Comparison of ENCODE assay signal across 1 cellular context in the genomic region with DNA sequence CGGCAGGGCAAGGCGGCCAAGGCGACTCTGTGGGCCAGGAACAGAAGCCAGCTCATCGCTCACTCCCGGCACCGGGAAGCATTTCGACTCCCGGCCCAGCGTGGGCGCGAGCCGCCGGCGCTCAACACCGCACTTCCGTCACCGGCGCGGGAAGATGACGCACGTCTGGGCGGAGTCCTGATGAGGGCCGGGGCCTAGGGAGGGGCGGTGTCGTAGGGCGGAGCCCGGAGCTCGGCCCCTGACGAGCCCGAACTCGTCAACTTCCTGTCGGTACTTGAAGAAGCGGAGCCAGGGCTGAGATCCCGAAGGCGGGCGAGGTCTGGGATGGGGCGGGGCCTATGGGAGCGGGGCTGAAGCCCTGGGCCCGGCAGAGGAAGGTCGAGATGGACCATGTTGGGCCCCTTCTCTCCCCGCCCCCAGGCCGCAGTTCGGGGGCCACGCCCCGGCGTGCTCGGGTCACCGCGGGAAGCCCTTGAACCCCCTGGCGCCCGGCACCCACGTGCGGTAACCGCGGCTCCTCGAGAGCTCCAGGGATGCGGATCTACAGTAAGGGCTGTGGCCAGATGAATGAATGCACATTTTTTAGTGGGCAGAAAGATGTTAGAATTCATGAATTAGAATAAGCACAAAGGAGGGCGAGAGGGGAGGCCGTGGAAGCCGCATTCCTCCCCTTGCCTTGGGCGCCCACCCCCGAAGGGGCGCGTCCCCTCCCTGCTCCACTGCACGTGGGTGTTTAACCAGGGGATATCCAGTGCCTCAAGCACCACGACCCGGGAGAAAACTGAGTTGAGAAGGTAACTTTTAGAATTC.
TF ChIP-seq lines count a peak whose summit lies in the region.

A gene with protein sequence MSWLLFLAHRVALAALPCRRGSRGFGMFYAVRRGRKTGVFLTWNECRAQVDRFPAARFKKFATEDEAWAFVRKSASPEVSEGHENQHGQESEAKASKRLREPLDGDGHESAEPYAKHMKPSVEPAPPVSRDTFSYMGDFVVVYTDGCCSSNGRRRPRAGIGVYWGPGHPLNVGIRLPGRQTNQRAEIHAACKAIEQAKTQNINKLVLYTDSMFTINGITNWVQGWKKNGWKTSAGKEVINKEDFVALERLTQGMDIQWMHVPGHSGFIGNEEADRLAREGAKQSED (minus strand): TSS at position 129 of the 810 bp plus-strand sequence. CDS start 73 bp downstream, at position 56.

TF ChIP-seq in HepG2, 621 proteins besides CTCF, POLR2A, EP300 and RAD21 (continued from another document and continues in another):
- TF ChIP-seq ZNF20 (CRISPR knock-in tag; IDR thresholded peaks at IDR 0.05): no peak
- peak; percentile 100 for TF ChIP-seq MXD4 (CRISPR knock-in tag; IDR thresholded peaks at IDR 0.05)
- TF ChIP-seq TAF1 (CRISPR knock-in tag; IDR thresholded peaks at IDR 0.05): peak; percentile 87
- TF ChIP-seq ZNF282 (IDR thresholded peaks at IDR 0.05; ENCODE audit: partially characterized antibody): no peak
- TF ChIP-seq, protein P1, sequence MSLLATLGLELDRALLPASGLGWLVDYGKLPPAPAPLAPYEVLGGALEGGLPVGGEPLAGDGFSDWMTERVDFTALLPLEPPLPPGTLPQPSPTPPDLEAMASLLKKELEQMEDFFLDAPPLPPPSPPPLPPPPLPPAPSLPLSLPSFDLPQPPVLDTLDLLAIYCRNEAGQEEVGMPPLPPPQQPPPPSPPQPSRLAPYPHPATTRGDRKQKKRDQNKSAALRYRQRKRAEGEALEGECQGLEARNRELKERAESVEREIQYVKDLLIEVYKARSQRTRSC (CRISPR knock-in tag; IDR thresholded peaks at IDR 0.05; ENCODE audit: low read depth): peak; percentile 99
- TF ChIP-seq, protein P2, sequence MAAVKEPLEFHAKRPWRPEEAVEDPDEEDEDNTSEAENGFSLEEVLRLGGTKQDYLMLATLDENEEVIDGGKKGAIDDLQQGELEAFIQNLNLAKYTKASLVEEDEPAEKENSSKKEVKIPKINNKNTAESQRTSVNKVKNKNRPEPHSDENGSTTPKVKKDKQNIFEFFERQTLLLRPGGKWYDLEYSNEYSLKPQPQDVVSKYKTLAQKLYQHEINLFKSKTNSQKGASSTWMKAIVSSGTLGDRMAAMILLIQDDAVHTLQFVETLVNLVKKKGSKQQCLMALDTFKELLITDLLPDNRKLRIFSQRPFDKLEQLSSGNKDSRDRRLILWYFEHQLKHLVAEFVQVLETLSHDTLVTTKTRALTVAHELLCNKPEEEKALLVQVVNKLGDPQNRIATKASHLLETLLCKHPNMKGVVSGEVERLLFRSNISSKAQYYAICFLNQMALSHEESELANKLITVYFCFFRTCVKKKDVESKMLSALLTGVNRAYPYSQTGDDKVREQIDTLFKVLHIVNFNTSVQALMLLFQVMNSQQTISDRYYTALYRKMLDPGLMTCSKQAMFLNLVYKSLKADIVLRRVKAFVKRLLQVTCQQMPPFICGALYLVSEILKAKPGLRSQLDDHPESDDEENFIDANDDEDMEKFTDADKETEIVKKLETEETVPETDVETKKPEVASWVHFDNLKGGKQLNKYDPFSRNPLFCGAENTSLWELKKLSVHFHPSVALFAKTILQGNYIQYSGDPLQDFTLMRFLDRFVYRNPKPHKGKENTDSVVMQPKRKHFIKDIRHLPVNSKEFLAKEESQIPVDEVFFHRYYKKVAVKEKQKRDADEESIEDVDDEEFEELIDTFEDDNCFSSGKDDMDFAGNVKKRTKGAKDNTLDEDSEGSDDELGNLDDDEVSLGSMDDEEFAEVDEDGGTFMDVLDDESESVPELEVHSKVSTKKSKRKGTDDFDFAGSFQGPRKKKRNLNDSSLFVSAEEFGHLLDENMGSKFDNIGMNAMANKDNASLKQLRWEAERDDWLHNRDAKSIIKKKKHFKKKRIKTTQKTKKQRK (IDR thresholded peaks at IDR 0.05; ENCODE audit: low read length): no peak
- TF ChIP-seq ZNF530 (CRISPR knock-in tag; IDR thresholded peaks at IDR 0.05; ENCODE audit: low read depth): no peak
- TF ChIP-seq JUN (CRISPR knock-in tag; IDR thresholded peaks at IDR 0.05): peak; percentile 87; the same call in 1 of the 2 replicates
- peak; percentile 97 for TF ChIP-seq FOXK1 (CRISPR knock-in tag; IDR thresholded peaks at IDR 0.05; ENCODE audit: borderline replicate concordance, low read depth)
- peak; percentile 99 for TF ChIP-seq MIER3 (CRISPR knock-in tag; IDR thresholded peaks at IDR 0.05; ENCODE audit: borderline replicate concordance)
- TF ChIP-seq ZSCAN31 (CRISPR knock-in tag; IDR thresholded peaks at IDR 0.05; ENCODE audit: low read depth): peak; percentile 77; the same call in 1 of the 2 replicates
- no peak for TF ChIP-seq ATM (IDR thresholded peaks at IDR 0.05; ENCODE audit: borderline replicate concordance)
- TF ChIP-seq AKAP8 (CRISPR knock-in tag; IDR thresholded peaks at IDR 0.05): peak; percentile 94
- TF ChIP-seq ZNF570 (CRISPR knock-in tag; IDR thresholded peaks at IDR 0.05; ENCODE audit: borderline replicate concordance): peak; percentile 97; the same call in 1 of the 2 replicates
- no peak for TF ChIP-seq SNRNP70 (IDR thresholded peaks at IDR 0.05; ENCODE audit: low read depth, low read length)
- peak; percentile 77; the same call in 1 of the 2 replicates for TF ChIP-seq KDM3A (CRISPR knock-in tag; IDR thresholded peaks at IDR 0.05; ENCODE audit: low read depth)
- peak; percentile 97 for TF ChIP-seq RXRA (CRISPR knock-in tag; IDR thresholded peaks at IDR 0.05)
- TF ChIP-seq SPEN (CRISPR knock-in tag; IDR thresholded peaks at IDR 0.05; ENCODE audit: low read depth): peak; percentile 95
- peak; percentile 81; the same call in 1 of the 2 replicates for TF ChIP-seq ZNF879 (CRISPR knock-in tag; IDR thresholded peaks at IDR 0.05)
- TF ChIP-seq, protein P3, sequence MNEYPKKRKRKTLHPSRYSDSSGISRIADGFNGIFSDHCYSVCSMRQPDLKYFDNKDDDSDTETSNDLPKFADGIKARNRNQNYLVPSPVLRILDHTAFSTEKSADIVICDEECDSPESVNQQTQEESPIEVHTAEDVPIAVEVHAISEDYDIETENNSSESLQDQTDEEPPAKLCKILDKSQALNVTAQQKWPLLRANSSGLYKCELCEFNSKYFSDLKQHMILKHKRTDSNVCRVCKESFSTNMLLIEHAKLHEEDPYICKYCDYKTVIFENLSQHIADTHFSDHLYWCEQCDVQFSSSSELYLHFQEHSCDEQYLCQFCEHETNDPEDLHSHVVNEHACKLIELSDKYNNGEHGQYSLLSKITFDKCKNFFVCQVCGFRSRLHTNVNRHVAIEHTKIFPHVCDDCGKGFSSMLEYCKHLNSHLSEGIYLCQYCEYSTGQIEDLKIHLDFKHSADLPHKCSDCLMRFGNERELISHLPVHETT (CRISPR knock-in tag; conservative IDR thresholded peaks at IDR 0.05): peak; percentile 97
- peak; percentile 77 for TF ChIP-seq HCFC1 (IDR thresholded peaks at IDR 0.05; ENCODE audit: low read depth, low read length)
- TF ChIP-seq, protein P4, sequence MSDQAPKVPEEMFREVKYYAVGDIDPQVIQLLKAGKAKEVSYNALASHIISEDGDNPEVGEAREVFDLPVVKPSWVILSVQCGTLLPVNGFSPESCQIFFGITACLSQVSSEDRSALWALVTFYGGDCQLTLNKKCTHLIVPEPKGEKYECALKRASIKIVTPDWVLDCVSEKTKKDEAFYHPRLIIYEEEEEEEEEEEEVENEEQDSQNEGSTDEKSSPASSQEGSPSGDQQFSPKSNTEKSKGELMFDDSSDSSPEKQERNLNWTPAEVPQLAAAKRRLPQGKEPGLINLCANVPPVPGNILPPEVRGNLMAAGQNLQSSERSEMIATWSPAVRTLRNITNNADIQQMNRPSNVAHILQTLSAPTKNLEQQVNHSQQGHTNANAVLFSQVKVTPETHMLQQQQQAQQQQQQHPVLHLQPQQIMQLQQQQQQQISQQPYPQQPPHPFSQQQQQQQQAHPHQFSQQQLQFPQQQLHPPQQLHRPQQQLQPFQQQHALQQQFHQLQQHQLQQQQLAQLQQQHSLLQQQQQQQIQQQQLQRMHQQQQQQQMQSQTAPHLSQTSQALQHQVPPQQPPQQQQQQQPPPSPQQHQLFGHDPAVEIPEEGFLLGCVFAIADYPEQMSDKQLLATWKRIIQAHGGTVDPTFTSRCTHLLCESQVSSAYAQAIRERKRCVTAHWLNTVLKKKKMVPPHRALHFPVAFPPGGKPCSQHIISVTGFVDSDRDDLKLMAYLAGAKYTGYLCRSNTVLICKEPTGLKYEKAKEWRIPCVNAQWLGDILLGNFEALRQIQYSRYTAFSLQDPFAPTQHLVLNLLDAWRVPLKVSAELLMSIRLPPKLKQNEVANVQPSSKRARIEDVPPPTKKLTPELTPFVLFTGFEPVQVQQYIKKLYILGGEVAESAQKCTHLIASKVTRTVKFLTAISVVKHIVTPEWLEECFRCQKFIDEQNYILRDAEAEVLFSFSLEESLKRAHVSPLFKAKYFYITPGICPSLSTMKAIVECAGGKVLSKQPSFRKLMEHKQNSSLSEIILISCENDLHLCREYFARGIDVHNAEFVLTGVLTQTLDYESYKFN (CRISPR knock-in tag; conservative IDR thresholded peaks at IDR 0.05): peak; percentile 94
- TF ChIP-seq FOXO1 (CRISPR knock-in tag; IDR thresholded peaks at IDR 0.05): peak; percentile 69
- TF ChIP-seq, protein P5, sequence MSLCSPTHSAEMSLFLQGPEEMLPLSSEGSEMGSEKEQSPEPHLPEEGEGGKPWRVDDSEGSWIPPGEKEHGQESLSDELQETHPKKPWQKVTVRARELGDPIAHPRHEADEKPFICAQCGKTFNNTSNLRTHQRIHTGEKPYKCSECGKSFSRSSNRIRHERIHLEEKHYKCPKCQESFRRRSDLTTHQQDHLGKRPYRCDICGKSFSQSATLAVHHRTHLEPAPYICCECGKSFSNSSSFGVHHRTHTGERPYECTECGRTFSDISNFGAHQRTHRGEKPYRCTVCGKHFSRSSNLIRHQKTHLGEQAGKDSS (CRISPR knock-in tag; IDR thresholded peaks at IDR 0.05; ENCODE audit: borderline replicate concordance, low read depth): peak; percentile 92; the same call in 1 of the 2 replicates
- TF ChIP-seq, protein P6, sequence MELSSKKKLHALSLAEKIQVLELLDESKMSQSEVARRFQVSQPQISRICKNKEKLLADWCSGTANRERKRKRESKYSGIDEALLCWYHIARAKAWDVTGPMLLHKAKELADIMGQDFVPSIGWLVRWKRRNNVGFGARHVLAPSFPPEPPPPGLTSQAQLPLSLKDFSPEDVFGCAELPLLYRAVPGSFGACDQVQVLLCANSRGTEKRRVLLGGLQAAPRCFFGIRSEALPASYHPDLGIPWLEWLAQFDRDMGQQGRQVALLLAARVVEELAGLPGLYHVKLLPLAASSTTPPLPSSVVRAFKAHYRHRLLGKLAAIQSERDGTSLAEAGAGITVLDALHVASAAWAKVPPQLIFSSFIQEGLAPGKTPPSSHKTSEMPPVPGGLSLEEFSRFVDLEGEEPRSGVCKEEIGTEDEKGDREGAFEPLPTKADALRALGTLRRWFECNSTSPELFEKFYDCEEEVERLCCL (CRISPR knock-in tag; IDR thresholded peaks at IDR 0.05; ENCODE audit: borderline replicate concordance): peak; percentile 97; the same call in 1 of the 2 replicates
- TF ChIP-seq GFI1 (CRISPR knock-in tag; IDR thresholded peaks at IDR 0.05; ENCODE audit: borderline replicate concordance): peak; percentile 85
- peak; percentile 95 for TF ChIP-seq ZNF746 (CRISPR knock-in tag; IDR thresholded peaks at IDR 0.05)
- peak; percentile 96 for TF ChIP-seq ZNF788 (CRISPR knock-in tag; IDR thresholded peaks at IDR 0.05; ENCODE audit: borderline replicate concordance)
- TF ChIP-seq MYNN (CRISPR knock-in tag; IDR thresholded peaks at IDR 0.05; ENCODE audit: low read depth): no peak
- TF ChIP-seq ZNF207 (IDR thresholded peaks at IDR 0.05; ENCODE audit: borderline replicate concordance): no peak
- TF ChIP-seq HOXA9 (CRISPR knock-in tag; IDR thresholded peaks at IDR 0.05; ENCODE audit: borderline replicate concordance): 0 out of 2 replicates have a peak, but pooled peaks have one; percentile 83
- TF ChIP-seq, protein P7, sequence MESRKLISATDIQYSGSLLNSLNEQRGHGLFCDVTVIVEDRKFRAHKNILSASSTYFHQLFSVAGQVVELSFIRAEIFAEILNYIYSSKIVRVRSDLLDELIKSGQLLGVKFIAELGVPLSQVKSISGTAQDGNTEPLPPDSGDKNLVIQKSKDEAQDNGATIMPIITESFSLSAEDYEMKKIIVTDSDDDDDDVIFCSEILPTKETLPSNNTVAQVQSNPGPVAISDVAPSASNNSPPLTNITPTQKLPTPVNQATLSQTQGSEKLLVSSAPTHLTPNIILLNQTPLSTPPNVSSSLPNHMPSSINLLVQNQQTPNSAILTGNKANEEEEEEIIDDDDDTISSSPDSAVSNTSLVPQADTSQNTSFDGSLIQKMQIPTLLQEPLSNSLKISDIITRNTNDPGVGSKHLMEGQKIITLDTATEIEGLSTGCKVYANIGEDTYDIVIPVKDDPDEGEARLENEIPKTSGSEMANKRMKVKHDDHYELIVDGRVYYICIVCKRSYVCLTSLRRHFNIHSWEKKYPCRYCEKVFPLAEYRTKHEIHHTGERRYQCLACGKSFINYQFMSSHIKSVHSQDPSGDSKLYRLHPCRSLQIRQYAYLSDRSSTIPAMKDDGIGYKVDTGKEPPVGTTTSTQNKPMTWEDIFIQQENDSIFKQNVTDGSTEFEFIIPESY (CRISPR knock-in tag; IDR thresholded peaks at IDR 0.05): peak; percentile 8
- TF ChIP-seq, protein P8, sequence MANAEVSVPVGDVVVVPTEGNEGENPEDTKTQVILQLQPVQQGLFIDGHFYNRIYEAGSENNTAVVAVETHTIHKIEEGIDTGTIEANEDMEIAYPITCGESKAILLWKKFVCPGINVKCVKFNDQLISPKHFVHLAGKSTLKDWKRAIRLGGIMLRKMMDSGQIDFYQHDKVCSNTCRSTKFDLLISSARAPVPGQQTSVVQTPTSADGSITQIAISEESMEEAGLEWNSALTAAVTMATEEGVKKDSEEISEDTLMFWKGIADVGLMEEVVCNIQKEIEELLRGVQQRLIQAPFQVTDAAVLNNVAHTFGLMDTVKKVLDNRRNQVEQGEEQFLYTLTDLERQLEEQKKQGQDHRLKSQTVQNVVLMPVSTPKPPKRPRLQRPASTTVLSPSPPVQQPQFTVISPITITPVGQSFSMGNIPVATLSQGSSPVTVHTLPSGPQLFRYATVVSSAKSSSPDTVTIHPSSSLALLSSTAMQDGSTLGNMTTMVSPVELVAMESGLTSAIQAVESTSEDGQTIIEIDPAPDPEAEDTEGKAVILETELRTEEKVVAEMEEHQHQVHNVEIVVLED (CRISPR knock-in tag; IDR thresholded peaks at IDR 0.05; ENCODE audit: borderline replicate concordance): peak; percentile 93
